30 cellular contexts compared by ENCODE assay signal in the genomic region with DNA sequence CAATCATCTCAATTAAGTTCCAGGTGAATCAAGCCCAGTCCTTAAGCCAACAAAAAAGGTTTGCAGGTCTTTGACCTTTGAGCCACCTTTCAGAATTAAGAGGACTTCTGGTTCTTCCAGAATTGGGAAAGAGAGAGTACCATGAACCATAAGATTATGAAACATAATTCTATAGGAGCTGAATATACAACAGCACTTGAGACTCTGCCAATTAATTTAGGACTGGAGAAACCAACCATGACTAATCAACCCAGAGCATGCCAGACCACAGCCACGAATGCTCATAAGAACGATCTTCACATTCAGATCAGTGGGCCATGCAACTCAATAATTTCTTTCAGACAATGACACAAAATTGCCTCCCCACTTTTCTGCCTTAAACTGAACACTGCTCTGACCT.
DNase-seq lines count a peak whose midpoint lies in the region; ATAC-seq, FAIRE-seq and TF ChIP-seq lines count a peak whose summit lies in the region.
"Had no signal": no experiment of that assay in that cellular context is flagged by ENCODE, and none has a peak within 500 bp of the region (broad histone marks: within the 10 kb centered on the region; RNA-seq: fewer than 3 reads in every experiment).

No MANE protein-coding gene starts in this region.

- H3K27me3 Mint-ChIP-seq in astrocyte (ENCODE audit: low read depth, unreplicated experiment) = peaks cover 1% of the 10 kb centered on the region
- H3K27me3 Mint-ChIP-seq: activated naive CD4-positive, alpha-beta T cell treated with anti-CD3 and anti-CD28 coated beads, Interleukin-2, amount 10 ng/mL, durations not matched to agents 7 days and 5 days; activated T-cell treated with anti-CD3 and anti-CD28 coated beads, Interleukin-2, amount 50 U/mL, for 24 hours; CD4-positive, CD25-positive, alpha-beta regulatory T cell had no signal

- H3K9me3 Mint-ChIP-seq in astrocyte (ENCODE audit: unreplicated experiment) = peaks cover 3% of the 10 kb centered on the region
- H3K9me3 Mint-ChIP-seq: activated T-cell treated with anti-CD3 and anti-CD28 coated beads, Interleukin-2, amount 50 U/mL, for 24 hours; endodermal cell had no signal

- no peak overlapping the region for H3K9ac ChIP-seq in astrocyte (ENCODE audit: low read length)

- H3K79me2 ChIP-seq in astrocyte (ENCODE audit: insufficient read depth, low read length) = no peaks in the 10 kb centered on the region

- H3K4me2 ChIP-seq in astrocyte (ENCODE audit: low read length) = no peak overlapping the region
- H3K4me2 ChIP-seq: A549, GM23338 had no signal

- intact Hi-C loops in right lobe of liver (cut with DNase I) = no loop called here

- no peak overlapping the region for H2AFZ ChIP-seq in astrocyte (ENCODE audit: low read depth, low read length)
- H2AFZ ChIP-seq: GM23338 had no signal

- peak; percentile 63 for DNase-seq in AG10803 (ENCODE audit: low read depth)
- DNase-seq in HT1080 (ENCODE audit: low read depth) = peak; percentile 39
- peak; percentile 56 for DNase-seq in astrocyte (ENCODE audit: low read depth)
- DNase-seq in fibroblast of the aortic adventitia (ENCODE audit: low read depth) = peak; percentile 37
- no peak for DNase-seq in right lobe of liver
- DNase-seq in SIG-M5 (lab: John Stamatoyannopoulos, UW) = no peak
- DNase-seq: activated CD4-positive, CD25-positive, alpha-beta regulatory T cell; activated CD8-positive, alpha-beta T cell treated with anti-CD3 and anti-CD28 coated beads, Interleukin-2, amount 10 ng/mL, durations not matched to agents 7 days and 5 days; activated naive CD4-positive, alpha-beta T cell treated with anti-CD3 and anti-CD28 coated beads, Interleukin-2, amount 10 ng/mL, durations not matched to agents 7 days and 5 days; activated T-cell treated with anti-CD3 and anti-CD28 coated beads, Interleukin-2, amount 50 U/mL, for 24 hours; CD4-positive, CD25-positive, alpha-beta regulatory T cell; DMS153; endodermal cell; gastrocnemius medialis; KBM-7; mesenchymal stem cell; naive thymus-derived CD4-positive, alpha-beta T cell; NCI-H2029; NCI-H446; NK-92 treated with Interleukin-12 subunit alpha and Interleukin-12 subunit beta, amount 100 ng/mL, for 24 hours; Peyer's patch; stimulated activated CD4-positive, alpha-beta T cell treated with anti-CD3 and anti-CD28 coated beads, Interleukin-12 subunit alpha, Interleukin-12 subunit beta, amount 100 ng/mL, for 4 hours; T1000 had no signal

- H3K36me3 ChIP-seq in astrocyte (ENCODE audit: insufficient read depth, low read length) (no peaks in the 10 kb centered on the region), right lobe of liver (no peaks in the 10 kb centered on the region)
- H3K36me3 ChIP-seq: ascending aorta, gastrocnemius medialis, Peyer's patch had no signal

- H3K4me3 Mint-ChIP-seq in astrocyte (ENCODE audit: unreplicated experiment) = no peak overlapping the region
- H3K4me3 Mint-ChIP-seq: activated CD8-positive, alpha-beta T cell treated with anti-CD3 and anti-CD28 coated beads, Interleukin-2, amount 10 ng/mL, durations not matched to agents 7 days and 5 days; activated naive CD4-positive, alpha-beta T cell treated with anti-CD3 and anti-CD28 coated beads, Interleukin-2, amount 10 ng/mL, durations not matched to agents 7 days and 5 days; activated T-cell treated with anti-CD3 and anti-CD28 coated beads, Interleukin-2, amount 50 U/mL, for 24 hours; CD4-positive, CD25-positive, alpha-beta regulatory T cell; endodermal cell; GM23338; naive thymus-derived CD4-positive, alpha-beta T cell had no signal

- H3K4me1 Mint-ChIP-seq in astrocyte (ENCODE audit: low read depth, unreplicated experiment) = peaks cover 3% of the 10 kb centered on the region
- H3K4me1 Mint-ChIP-seq: activated naive CD4-positive, alpha-beta T cell treated with anti-CD3 and anti-CD28 coated beads, Interleukin-2, amount 10 ng/mL, durations not matched to agents 7 days and 5 days; CD4-positive, CD25-positive, alpha-beta regulatory T cell; endodermal cell; naive thymus-derived CD4-positive, alpha-beta T cell had no signal

- H4K20me1 ChIP-seq in astrocyte (ENCODE audit: insufficient read depth, low read length) = no peaks in the 10 kb centered on the region

- no peak for FAIRE-seq in astrocyte (lab: Jason Lieb, UNC)
- FAIRE-seq: A549, GM12892, GM19239 had no signal

- no peak for TF ChIP-seq POLR2A in right lobe of liver (IDR thresholded peaks at IDR 0.05)

- H3K27ac ChIP-seq in astrocyte (ENCODE audit: low read depth, low read length) (no peak overlapping the region), right lobe of liver (no peak overlapping the region)
- H3K27ac ChIP-seq: A549, ascending aorta, gastrocnemius medialis, Peyer's patch had no signal

- H3K4me3 ChIP-seq in AG10803 (ENCODE audit: low read length) = no peak overlapping the region
- H3K4me3 ChIP-seq in astrocyte (ENCODE audit: insufficient read depth, low read depth, low read length) = no peak overlapping the region
- H3K4me3 ChIP-seq in fibroblast of the aortic adventitia (ENCODE audit: low read depth, low read length) = no peak overlapping the region
- H3K4me3 ChIP-seq in right lobe of liver = no peak overlapping the region
- H3K4me3 ChIP-seq: A549, ascending aorta, gastrocnemius medialis, GM23338, Peyer's patch had no signal

- no peak for TF ChIP-seq CTCF in AG10803 (conservative IDR thresholded peaks at IDR 0.05; ENCODE audit: low read length)
- TF ChIP-seq CTCF in astrocyte (IDR thresholded peaks at IDR 0.05; ENCODE audit: insufficient read depth, low read depth, low read length) = no peak
- TF ChIP-seq CTCF in fibroblast of the aortic adventitia (IDR thresholded peaks at IDR 0.05; ENCODE audit: insufficient read depth, low read length) = no peak
- no peak for TF ChIP-seq CTCF in right lobe of liver (IDR thresholded peaks at IDR 0.05)

- no peak overlapping the region for H3K27ac Mint-ChIP-seq in astrocyte (ENCODE audit: unreplicated experiment)
- H3K27ac Mint-ChIP-seq: activated CD8-positive, alpha-beta T cell treated with anti-CD3 and anti-CD28 coated beads, Interleukin-2, amount 10 ng/mL, durations not matched to agents 7 days and 5 days; activated naive CD4-positive, alpha-beta T cell treated with anti-CD3 and anti-CD28 coated beads, Interleukin-2, amount 10 ng/mL, durations not matched to agents 7 days and 5 days; activated T-cell treated with anti-CD3 and anti-CD28 coated beads, Interleukin-2, amount 50 U/mL, for 24 hours; CD4-positive, CD25-positive, alpha-beta regulatory T cell; endodermal cell; GM23338; naive thymus-derived CD4-positive, alpha-beta T cell had no signal

- H3K27me3 ChIP-seq in astrocyte (ENCODE audit: insufficient read depth, low read length) (no peaks in the 10 kb centered on the region), right lobe of liver (no peaks in the 10 kb centered on the region)
- H3K27me3 ChIP-seq: ascending aorta, gastrocnemius medialis, Peyer's patch had no signal

- H3K4me1 ChIP-seq in astrocyte (ENCODE audit: insufficient read depth, low read length) = no peaks in the 10 kb centered on the region
- H3K4me1 ChIP-seq in right lobe of liver = no peaks in the 10 kb centered on the region
- H3K4me1 ChIP-seq: A549, ascending aorta, gastrocnemius medialis, Peyer's patch had no signal

- 53% methylated on average over 2 of the region's 2 CpGs for WGBS in right lobe of liver (ENCODE audit: insufficient coverage, low coverage, low lambda C conversion rate, missing lambda C conversion rate)

- H3K36me3 Mint-ChIP-seq in astrocyte (ENCODE audit: low read depth, unreplicated experiment) = no peaks in the 10 kb centered on the region
- H3K36me3 Mint-ChIP-seq: activated naive CD4-positive, alpha-beta T cell treated with anti-CD3 and anti-CD28 coated beads, Interleukin-2, amount 10 ng/mL, durations not matched to agents 7 days and 5 days; CD4-positive, CD25-positive, alpha-beta regulatory T cell; naive thymus-derived CD4-positive, alpha-beta T cell had no signal

- H3K9me3 ChIP-seq in astrocyte (ENCODE audit: insufficient read depth, low read depth, low read length) = no peaks in the 10 kb centered on the region
- no peaks in the 10 kb centered on the region for H3K9me3 ChIP-seq in right lobe of liver
- H3K9me3 ChIP-seq: A549, ascending aorta, gastrocnemius medialis, Peyer's patch had no signal

- ATAC-seq in right lobe of liver (no peak), HG03159 (IDR thresholded peaks at IDR 0.05; ENCODE audit: unreplicated experiment) (no peak), GM18502 (IDR thresholded peaks at IDR 0.05; ENCODE audit: poor library complexity, unreplicated experiment) (no peak)
- ATAC-seq: A549; activated CD8-positive, alpha-beta T cell treated with anti-CD3 and anti-CD28 coated beads, Interleukin-2, amount 10 ng/mL, durations not matched to agents 7 days and 5 days; gastrocnemius medialis; GM23338; naive thymus-derived CD4-positive, alpha-beta T cell had no signal

Comparison
In these comparisons a context has a peak if more than half of its experiments do, and no peak if none do; other contexts are left out.
1. DNase-seq: peak in AG10803 (single experiment), HT1080 (single experiment), astrocyte (single experiment) and fibroblast of the aortic adventitia (single experiment); none in right lobe of liver (0 of 3) and SIG-M5 (single experiment).